9 cellular contexts compared by ENCODE assay signal in the genomic region with DNA sequence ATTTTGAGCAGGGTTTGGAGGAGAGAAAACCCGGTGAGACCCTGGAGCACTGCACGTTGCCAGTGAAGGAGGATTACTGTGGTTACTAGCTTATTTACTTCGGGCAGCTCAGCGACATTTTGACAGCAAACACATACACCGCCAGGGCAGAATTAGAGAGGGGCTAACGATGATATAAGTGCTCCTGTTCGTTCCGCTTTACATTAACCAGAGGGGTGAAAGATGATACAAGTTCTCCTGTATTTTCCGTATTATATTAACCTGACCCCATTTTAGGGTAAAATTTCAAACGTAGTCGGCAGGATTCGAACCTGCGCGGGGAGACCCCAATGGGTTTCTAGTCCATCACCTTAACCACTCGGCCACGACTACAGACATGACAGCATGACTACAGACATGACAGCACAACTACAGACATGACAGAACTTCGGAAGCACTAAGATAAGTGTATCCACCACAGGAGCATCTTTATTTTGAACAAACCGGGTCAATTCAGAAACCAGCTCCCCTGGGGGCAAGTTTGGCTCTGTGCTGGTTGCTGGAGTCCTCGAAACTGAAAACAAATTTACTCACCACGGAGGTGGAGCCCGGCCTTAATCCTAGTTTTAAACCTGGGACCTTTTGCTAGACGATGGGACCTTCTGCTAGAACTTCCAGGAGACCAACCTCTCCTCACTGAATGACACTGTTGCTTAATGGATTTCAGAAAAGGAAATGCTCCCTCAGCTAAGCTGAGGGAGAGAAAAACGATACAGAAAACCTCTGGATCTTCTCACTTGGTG.
DNase-seq lines count a peak whose midpoint lies in the region; ATAC-seq, FAIRE-seq and TF ChIP-seq lines count a peak whose summit lies in the region.
"Had no signal": no experiment of that assay in that cellular context is flagged by ENCODE, and none has a peak within 500 bp of the region (broad histone marks: within the 10 kb centered on the region; RNA-seq: fewer than 3 reads in every experiment).

No MANE protein-coding gene starts in this region.

- DNase-seq in A549 (ENCODE audit: low read depth in 1 of 2, low spot score in 1 of 2) (peak; percentile 51 to 86), NB4 (ENCODE audit: low read depth) (peak; percentile 85), 8988T (no peak), LoVo (ENCODE audit: low spot score) (no peak), DMS153 (lab: John Stamatoyannopoulos, UW) (no peak)
- peak; percentile 55 for DNase-seq in activated naive CD8-positive, alpha-beta T cell treated with anti-CD3 and anti-CD28 coated beads for 36 hours

- peak overlapping the region; percentile 40 for H3K4me3 ChIP-seq in A549
- H3K4me3 ChIP-seq in NB4 (ENCODE audit: low read depth, low read length), result peak overlapping the region; percentile 60
- H3K4me3 ChIP-seq: lung had no signal

- H3K27me3 Mint-ChIP-seq in activated naive CD8-positive, alpha-beta T cell treated with anti-CD3 and anti-CD28 coated beads for 36 hours, result peaks cover 93% of the 10 kb centered on the region
- H3K27me3 Mint-ChIP-seq in nephron (ENCODE audit: low read depth), result peaks cover 90% of the 10 kb centered on the region

- WGBS in A549 (ENCODE audit: missing lambda C conversion rate), result 3% methylated on average over 22 of the region's 23 CpGs

- peak; percentile 84 to 92 for ATAC-seq in A549
- ATAC-seq in GM19455 (IDR thresholded peaks at IDR 0.05; ENCODE audit: unreplicated experiment), result peak; percentile 68

- CTCF ChIA-PET in A549 (lab: Yijun Ruan, JAX), result interaction anchor here (0.8 to 1.1 kb wide), 2 partner anchors 9 to 219 kb away, joined by 3 read pairs; no protein-coding TSS in a partner anchor

- no peak for TF ChIP-seq RAD21 in A549 (conservative IDR thresholded peaks at IDR 0.05 in 1 of 2, IDR thresholded peaks at IDR 0.05 in 1 of 2)

- TF ChIP-seq POLR2A in A549 (IDR thresholded peaks at IDR 0.05; ENCODE audit: low read length) (no peak), NB4 (IDR thresholded peaks at IDR 0.05; ENCODE audit: extremely low read depth, insufficient read length) (no peak)

- peak overlapping the region; percentile 81 for H3K27ac Mint-ChIP-seq in activated naive CD8-positive, alpha-beta T cell treated with anti-CD3 and anti-CD28 coated beads for 36 hours
- H3K27ac Mint-ChIP-seq in nephron, result no peak overlapping the region

- H3K4me2 ChIP-seq in A549, result peak overlapping the region; percentile 74

- peaks cover 14% of the 10 kb centered on the region for H3K9me3 Mint-ChIP-seq in activated naive CD8-positive, alpha-beta T cell treated with anti-CD3 and anti-CD28 coated beads for 36 hours
- H3K9me3 Mint-ChIP-seq in nephron, result peaks cover 5% of the 10 kb centered on the region

- TF ChIP-seq CTCF in A549 (IDR thresholded peaks at IDR 0.05) (no peak), NB4 (IDR thresholded peaks at IDR 0.05; ENCODE audit: low read depth, low read length) (no peak), nephron (IDR thresholded peaks at IDR 0.05; ENCODE audit: unreplicated experiment in 3 of 3) (no peak)

- H3K4me1 Mint-ChIP-seq in activated naive CD8-positive, alpha-beta T cell treated with anti-CD3 and anti-CD28 coated beads for 36 hours, result peaks cover 10% of the 10 kb centered on the region
- H3K4me1 Mint-ChIP-seq in nephron, result peaks cover 2% of the 10 kb centered on the region

- H3K9me3 ChIP-seq in A549, result no peaks in the 10 kb centered on the region

- H3K27ac ChIP-seq in A549, result peak overlapping the region in 1 of 2 experiments; percentile 75; a peak in 3 of 6 replicates

- H3K36me3 Mint-ChIP-seq in activated naive CD8-positive, alpha-beta T cell treated with anti-CD3 and anti-CD28 coated beads for 36 hours, result peaks cover 8% of the 10 kb centered on the region
- no peaks in the 10 kb centered on the region for H3K36me3 Mint-ChIP-seq in nephron (ENCODE audit: low read depth)

- no peak for TF ChIP-seq EP300 in A549 (IDR thresholded peaks at IDR 0.05)

- POLR2A ChIA-PET in A549 (lab: Yijun Ruan, JAX), result interaction anchor here (0.6 to 1.0 kb wide), 3 partner anchors 8 to 184 kb away, joined by 3 to 5 read pairs (median 3); a partner anchor contains a TSS

- H3K4me3 Mint-ChIP-seq in activated naive CD8-positive, alpha-beta T cell treated with anti-CD3 and anti-CD28 coated beads for 36 hours, result peak overlapping the region; percentile 65
- peak overlapping the region; percentile 60 to 82 (median 76) for H3K4me3 Mint-ChIP-seq in nephron

- peaks cover 10% of the 10 kb centered on the region; the same call in 1 of the 3 replicates for H3K4me1 ChIP-seq in A549

- peak; percentile 28 for FAIRE-seq in A549 (lab: Jason Lieb, UNC)

TF ChIP-seq in A549, 52 proteins besides CTCF, POLR2A, EP300 and RAD21:
- TF ChIP-seq SREBF2 (IDR thresholded peaks at IDR 0.05) (peak; percentile 49), NR3C1 (IDR thresholded peaks at IDR 0.05) (no peak), CBX2 (IDR thresholded peaks at IDR 0.05; ENCODE audit: borderline replicate concordance, low read depth) (no peak), GATA3 (IDR thresholded peaks at IDR 0.05; ENCODE audit: borderline replicate concordance) (0 out of 2 replicates have a peak, but pooled peaks have one; percentile 9), JUN (IDR thresholded peaks at IDR 0.05) (0 out of 5 replicates have a peak, but pooled peaks of 1 of the 2 experiments have one; percentile 21), EHMT2 (IDR thresholded peaks at IDR 0.05; ENCODE audit: low read depth) (no peak)
- TF ChIP-seq, protein P1, sequence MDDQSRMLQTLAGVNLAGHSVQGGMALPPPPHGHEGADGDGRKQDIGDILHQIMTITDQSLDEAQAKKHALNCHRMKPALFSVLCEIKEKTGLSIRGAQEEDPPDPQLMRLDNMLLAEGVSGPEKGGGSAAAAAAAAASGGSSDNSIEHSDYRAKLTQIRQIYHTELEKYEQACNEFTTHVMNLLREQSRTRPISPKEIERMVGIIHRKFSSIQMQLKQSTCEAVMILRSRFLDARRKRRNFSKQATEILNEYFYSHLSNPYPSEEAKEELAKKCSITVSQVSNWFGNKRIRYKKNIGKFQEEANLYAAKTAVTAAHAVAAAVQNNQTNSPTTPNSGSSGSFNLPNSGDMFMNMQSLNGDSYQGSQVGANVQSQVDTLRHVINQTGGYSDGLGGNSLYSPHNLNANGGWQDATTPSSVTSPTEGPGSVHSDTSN (IDR thresholded peaks at IDR 0.05), result peak; percentile 16; the same call in 1 of the 2 replicates
- TF ChIP-seq, protein P2, sequence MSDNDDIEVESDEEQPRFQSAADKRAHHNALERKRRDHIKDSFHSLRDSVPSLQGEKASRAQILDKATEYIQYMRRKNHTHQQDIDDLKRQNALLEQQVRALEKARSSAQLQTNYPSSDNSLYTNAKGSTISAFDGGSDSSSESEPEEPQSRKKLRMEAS (IDR thresholded peaks at IDR 0.05), result 0 out of 2 replicates have a peak, but pooled peaks have one; percentile 36

Comparison
In these comparisons a context has a peak if more than half of its experiments do, and no peak if none do; other contexts are left out.
1. DNase-seq: peak in A549 (2 of 2), NB4 (single experiment) and activated naive CD8-positive, alpha-beta T cell treated with anti-CD3 and anti-CD28 coated beads for 36 hours (single experiment); none in 8988T (single experiment), LoVo (single experiment) and DMS153 (single experiment).